ENCODE assay signal across 2 cellular contexts in genomic region chr15:84967380-84967779, GRCh38.
A peak's percentile ranks its signal among the peaks of the same experiment; 100 is the strongest.
TF ChIP-seq lines count a peak whose summit lies in the region.

No MANE protein-coding gene starts in this region.

TF ChIP-seq in IMR-90, 13 proteins besides CTCF, POLR2A, EP300 and RAD21:
- TF ChIP-seq CEBPB (IDR thresholded peaks at IDR 0.05; ENCODE audit: low read depth, low read length) = no peak
- TF ChIP-seq, protein P1, sequence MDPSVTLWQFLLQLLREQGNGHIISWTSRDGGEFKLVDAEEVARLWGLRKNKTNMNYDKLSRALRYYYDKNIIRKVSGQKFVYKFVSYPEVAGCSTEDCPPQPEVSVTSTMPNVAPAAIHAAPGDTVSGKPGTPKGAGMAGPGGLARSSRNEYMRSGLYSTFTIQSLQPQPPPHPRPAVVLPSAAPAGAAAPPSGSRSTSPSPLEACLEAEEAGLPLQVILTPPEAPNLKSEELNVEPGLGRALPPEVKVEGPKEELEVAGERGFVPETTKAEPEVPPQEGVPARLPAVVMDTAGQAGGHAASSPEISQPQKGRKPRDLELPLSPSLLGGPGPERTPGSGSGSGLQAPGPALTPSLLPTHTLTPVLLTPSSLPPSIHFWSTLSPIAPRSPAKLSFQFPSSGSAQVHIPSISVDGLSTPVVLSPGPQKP (IDR thresholded peaks at IDR 0.05; ENCODE audit: borderline replicate concordance, low read depth, low read length) = no peak
- TF ChIP-seq SMC3 (IDR thresholded peaks at IDR 0.05; ENCODE audit: low read depth, low read length) = no peak
- TF ChIP-seq USF2 (IDR thresholded peaks at IDR 0.05; ENCODE audit: low read depth, low read length) = no peak
- no peak for TF ChIP-seq MAZ (IDR thresholded peaks at IDR 0.05; ENCODE audit: borderline replicate concordance, low read depth, low read length)
- TF ChIP-seq RFX5 (IDR thresholded peaks at IDR 0.05; ENCODE audit: low read depth, low read length) = no peak
- TF ChIP-seq RCOR1 (IDR thresholded peaks at IDR 0.05; ENCODE audit: insufficient replicate concordance, low read length) = no peak
- no peak for TF ChIP-seq MXI1 (IDR thresholded peaks at IDR 0.05; ENCODE audit: borderline replicate concordance, low read depth, low read length)
- TF ChIP-seq FOS (IDR thresholded peaks at IDR 0.05; ENCODE audit: low read depth, low read length) = no peak
- no peak for TF ChIP-seq NFE2L2 (IDR thresholded peaks at IDR 0.05; ENCODE audit: low read depth, low read length)
- no peak for TF ChIP-seq BHLHE40 (IDR thresholded peaks at IDR 0.05; ENCODE audit: low read depth, low read length)

TF ChIP-seq in K562, 482 proteins besides CTCF, POLR2A, EP300 and RAD21:
- TF ChIP-seq, protein P2, sequence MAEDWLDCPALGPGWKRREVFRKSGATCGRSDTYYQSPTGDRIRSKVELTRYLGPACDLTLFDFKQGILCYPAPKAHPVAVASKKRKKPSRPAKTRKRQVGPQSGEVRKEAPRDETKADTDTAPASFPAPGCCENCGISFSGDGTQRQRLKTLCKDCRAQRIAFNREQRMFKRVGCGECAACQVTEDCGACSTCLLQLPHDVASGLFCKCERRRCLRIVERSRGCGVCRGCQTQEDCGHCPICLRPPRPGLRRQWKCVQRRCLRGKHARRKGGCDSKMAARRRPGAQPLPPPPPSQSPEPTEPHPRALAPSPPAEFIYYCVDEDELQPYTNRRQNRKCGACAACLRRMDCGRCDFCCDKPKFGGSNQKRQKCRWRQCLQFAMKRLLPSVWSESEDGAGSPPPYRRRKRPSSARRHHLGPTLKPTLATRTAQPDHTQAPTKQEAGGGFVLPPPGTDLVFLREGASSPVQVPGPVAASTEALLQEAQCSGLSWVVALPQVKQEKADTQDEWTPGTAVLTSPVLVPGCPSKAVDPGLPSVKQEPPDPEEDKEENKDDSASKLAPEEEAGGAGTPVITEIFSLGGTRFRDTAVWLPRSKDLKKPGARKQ (CRISPR knock-in tag; IDR thresholded peaks at IDR 0.05) = no peak
- TF ChIP-seq, protein P3, sequence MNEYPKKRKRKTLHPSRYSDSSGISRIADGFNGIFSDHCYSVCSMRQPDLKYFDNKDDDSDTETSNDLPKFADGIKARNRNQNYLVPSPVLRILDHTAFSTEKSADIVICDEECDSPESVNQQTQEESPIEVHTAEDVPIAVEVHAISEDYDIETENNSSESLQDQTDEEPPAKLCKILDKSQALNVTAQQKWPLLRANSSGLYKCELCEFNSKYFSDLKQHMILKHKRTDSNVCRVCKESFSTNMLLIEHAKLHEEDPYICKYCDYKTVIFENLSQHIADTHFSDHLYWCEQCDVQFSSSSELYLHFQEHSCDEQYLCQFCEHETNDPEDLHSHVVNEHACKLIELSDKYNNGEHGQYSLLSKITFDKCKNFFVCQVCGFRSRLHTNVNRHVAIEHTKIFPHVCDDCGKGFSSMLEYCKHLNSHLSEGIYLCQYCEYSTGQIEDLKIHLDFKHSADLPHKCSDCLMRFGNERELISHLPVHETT (CRISPR knock-in tag; conservative IDR thresholded peaks at IDR 0.05 in 1 of 2, IDR thresholded peaks at IDR 0.05 in 1 of 2) = no peak
- TF ChIP-seq CEBPG (CRISPR knock-in tag; IDR thresholded peaks at IDR 0.05) = peak; percentile 85
- peak; percentile 50 to 75; a peak in 3 of 4 replicates for TF ChIP-seq CEBPG (tag; conservative IDR thresholded peaks at IDR 0.05 in 1 of 2, IDR thresholded peaks at IDR 0.05 in 1 of 2)
- no peak for TF ChIP-seq ZNF79 (CRISPR knock-in tag; IDR thresholded peaks at IDR 0.05; ENCODE audit: low read depth)
- 0 out of 2 replicates have a peak, but pooled peaks have one; percentile 29 for TF ChIP-seq ZSCAN32 (CRISPR knock-in tag; IDR thresholded peaks at IDR 0.05)
- TF ChIP-seq, protein P4, sequence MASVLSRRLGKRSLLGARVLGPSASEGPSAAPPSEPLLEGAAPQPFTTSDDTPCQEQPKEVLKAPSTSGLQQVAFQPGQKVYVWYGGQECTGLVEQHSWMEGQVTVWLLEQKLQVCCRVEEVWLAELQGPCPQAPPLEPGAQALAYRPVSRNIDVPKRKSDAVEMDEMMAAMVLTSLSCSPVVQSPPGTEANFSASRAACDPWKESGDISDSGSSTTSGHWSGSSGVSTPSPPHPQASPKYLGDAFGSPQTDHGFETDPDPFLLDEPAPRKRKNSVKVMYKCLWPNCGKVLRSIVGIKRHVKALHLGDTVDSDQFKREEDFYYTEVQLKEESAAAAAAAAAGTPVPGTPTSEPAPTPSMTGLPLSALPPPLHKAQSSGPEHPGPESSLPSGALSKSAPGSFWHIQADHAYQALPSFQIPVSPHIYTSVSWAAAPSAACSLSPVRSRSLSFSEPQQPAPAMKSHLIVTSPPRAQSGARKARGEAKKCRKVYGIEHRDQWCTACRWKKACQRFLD (CRISPR knock-in tag; IDR thresholded peaks at IDR 0.05) = no peak
- no peak for TF ChIP-seq CAMTA2 (CRISPR knock-in tag; conservative IDR thresholded peaks at IDR 0.05)
- 0 out of 2 replicates have a peak, but pooled peaks have one; percentile 22 for TF ChIP-seq GABPA (tag; conservative IDR thresholded peaks at IDR 0.05; ENCODE audit: low read depth)
- no peak for TF ChIP-seq ZNF280B (CRISPR knock-in tag; IDR thresholded peaks at IDR 0.05)
- no peak for TF ChIP-seq POLR3G (IDR thresholded peaks at IDR 0.05; ENCODE audit: extremely low read depth, insufficient read length, insufficient replicate concordance)
- TF ChIP-seq ATF4 (CRISPR knock-in tag; IDR thresholded peaks at IDR 0.05) = peak; percentile 75; the same call in 1 of the 2 replicates
- TF ChIP-seq PTBP1 (IDR thresholded peaks at IDR 0.05; ENCODE audit: low read depth, low read length) = no peak
- no peak for TF ChIP-seq ZNF165 (CRISPR knock-in tag; IDR thresholded peaks at IDR 0.05; ENCODE audit: borderline replicate concordance)
- peak; percentile 56; the same call in 1 of the 2 replicates for TF ChIP-seq ATF3 (IDR thresholded peaks at IDR 0.05)
- TF ChIP-seq ATF3 (CRISPR knock-in tag; conservative IDR thresholded peaks at IDR 0.05) = no peak
TF ChIP-seq in K562: peak in this region for 5.
